In the genomic region with DNA sequence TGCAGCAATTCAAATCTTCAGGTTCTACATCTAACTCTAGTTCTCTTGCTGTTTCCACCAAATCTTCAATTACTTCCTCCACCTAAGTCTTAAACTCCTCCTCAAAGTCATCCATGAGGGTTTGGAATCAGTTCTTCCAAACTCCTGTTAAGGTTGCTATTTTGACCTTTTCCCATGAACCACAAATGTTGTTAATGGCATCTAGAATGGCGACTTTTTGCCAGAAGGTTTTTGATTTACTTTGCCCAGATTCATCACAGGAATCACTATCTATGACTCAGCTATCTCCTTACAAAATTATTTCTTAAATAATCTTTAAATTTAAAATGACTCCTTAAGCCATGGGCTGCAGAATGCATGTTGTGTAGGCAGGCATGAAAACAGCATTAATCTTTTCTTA, we compare ENCODE assay signal across 2 cellular contexts.
TF ChIP-seq lines count a peak whose summit lies in the region.

No MANE protein-coding gene starts in this region.

TF ChIP-seq in SK-N-SH, 30 proteins besides CTCF, POLR2A, EP300 and RAD21 (continued from another document):
- TF ChIP-seq, protein P1, sequence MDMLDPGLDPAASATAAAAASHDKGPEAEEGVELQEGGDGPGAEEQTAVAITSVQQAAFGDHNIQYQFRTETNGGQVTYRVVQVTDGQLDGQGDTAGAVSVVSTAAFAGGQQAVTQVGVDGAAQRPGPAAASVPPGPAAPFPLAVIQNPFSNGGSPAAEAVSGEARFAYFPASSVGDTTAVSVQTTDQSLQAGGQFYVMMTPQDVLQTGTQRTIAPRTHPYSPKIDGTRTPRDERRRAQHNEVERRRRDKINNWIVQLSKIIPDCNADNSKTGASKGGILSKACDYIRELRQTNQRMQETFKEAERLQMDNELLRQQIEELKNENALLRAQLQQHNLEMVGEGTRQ (IDR thresholded peaks at IDR 0.05; ENCODE audit: borderline replicate concordance, low read depth, low read length): no peak
- no peak for TF ChIP-seq RFX5 (IDR thresholded peaks at IDR 0.05; ENCODE audit: low read length)
- no peak for TF ChIP-seq NRF1 (IDR thresholded peaks at IDR 0.05; ENCODE audit: low read depth, low read length)

TF ChIP-seq in SK-N-SH treated with all-trans-retinoic acid at 6 μM for 48 hours, 23 proteins besides CTCF, POLR2A, EP300 and RAD21 (continued from another document):
- TF ChIP-seq, protein P2, sequence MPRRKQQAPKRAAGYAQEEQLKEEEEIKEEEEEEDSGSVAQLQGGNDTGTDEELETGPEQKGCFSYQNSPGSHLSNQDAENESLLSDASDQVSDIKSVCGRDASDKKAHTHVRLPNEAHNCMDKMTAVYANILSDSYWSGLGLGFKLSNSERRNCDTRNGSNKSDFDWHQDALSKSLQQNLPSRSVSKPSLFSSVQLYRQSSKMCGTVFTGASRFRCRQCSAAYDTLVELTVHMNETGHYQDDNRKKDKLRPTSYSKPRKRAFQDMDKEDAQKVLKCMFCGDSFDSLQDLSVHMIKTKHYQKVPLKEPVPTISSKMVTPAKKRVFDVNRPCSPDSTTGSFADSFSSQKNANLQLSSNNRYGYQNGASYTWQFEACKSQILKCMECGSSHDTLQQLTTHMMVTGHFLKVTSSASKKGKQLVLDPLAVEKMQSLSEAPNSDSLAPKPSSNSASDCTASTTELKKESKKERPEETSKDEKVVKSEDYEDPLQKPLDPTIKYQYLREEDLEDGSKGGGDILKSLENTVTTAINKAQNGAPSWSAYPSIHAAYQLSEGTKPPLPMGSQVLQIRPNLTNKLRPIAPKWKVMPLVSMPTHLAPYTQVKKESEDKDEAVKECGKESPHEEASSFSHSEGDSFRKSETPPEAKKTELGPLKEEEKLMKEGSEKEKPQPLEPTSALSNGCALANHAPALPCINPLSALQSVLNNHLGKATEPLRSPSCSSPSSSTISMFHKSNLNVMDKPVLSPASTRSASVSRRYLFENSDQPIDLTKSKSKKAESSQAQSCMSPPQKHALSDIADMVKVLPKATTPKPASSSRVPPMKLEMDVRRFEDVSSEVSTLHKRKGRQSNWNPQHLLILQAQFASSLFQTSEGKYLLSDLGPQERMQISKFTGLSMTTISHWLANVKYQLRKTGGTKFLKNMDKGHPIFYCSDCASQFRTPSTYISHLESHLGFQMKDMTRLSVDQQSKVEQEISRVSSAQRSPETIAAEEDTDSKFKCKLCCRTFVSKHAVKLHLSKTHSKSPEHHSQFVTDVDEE (CRISPR knock-in tag; IDR thresholded peaks at IDR 0.05): no peak
- TF ChIP-seq RARB (CRISPR knock-in tag; IDR thresholded peaks at IDR 0.05): no peak
- TF ChIP-seq ZC3H10 (CRISPR knock-in tag; IDR thresholded peaks at IDR 0.05): no peak
- TF ChIP-seq TOX (CRISPR knock-in tag; IDR thresholded peaks at IDR 0.05; ENCODE audit: borderline replicate concordance): no peak
- no peak for TF ChIP-seq ZNF565 (CRISPR knock-in tag; conservative IDR thresholded peaks at IDR 0.05; ENCODE audit: low read depth)
